ENCODE assay signal across 1 cellular context in the genomic region with DNA sequence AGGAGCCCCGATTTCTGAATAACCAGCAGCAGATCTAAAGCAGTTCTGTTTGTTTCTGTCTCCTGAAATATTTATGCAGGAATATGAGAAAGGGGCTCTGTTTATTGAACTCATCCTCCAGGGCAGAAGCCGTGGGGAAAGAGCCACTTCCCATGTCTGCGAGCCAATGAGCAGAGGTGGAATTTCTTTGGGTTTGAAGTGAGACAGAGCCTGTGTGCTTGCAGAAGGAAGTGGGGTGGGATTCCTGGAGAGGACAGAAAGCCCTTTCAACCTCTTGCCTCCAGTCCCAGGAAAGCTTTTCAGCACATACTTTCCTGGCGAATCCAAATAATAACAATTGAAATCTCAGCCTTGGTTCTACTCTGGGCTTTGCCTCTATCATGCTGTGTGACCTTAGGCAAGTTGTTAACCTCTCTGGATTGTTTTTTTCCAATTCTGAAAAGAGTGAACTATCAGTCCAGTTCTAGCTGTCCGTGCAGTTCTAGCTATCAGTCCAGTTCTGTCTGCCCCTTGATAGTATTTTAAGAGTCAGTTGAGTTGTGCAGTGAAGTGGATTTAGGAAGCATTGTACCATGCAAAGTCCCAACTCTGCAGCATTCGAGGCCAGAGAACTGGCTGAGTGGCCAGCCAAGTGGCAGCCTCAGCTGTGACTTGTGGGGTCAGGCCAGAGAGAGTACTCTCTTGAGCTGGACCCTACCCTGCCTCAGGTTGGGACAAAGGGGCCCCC.
TF ChIP-seq lines count a peak whose summit lies in the region.

No MANE protein-coding gene starts in this region.

TF ChIP-seq in IMR-90, 13 proteins besides CTCF, POLR2A, EP300 and RAD21:
- TF ChIP-seq RFX5 (IDR thresholded peaks at IDR 0.05; ENCODE audit: low read depth, low read length) (no peak), CHD1 (IDR thresholded peaks at IDR 0.05; ENCODE audit: low read depth, low read length) (no peak), MAFK (IDR thresholded peaks at IDR 0.05; ENCODE audit: low read depth, low read length) (no peak), RCOR1 (IDR thresholded peaks at IDR 0.05; ENCODE audit: insufficient replicate concordance, low read length) (no peak), FOS (IDR thresholded peaks at IDR 0.05; ENCODE audit: low read depth, low read length) (no peak), MAZ (IDR thresholded peaks at IDR 0.05; ENCODE audit: borderline replicate concordance, low read depth, low read length) (no peak)
- TF ChIP-seq, protein P1, sequence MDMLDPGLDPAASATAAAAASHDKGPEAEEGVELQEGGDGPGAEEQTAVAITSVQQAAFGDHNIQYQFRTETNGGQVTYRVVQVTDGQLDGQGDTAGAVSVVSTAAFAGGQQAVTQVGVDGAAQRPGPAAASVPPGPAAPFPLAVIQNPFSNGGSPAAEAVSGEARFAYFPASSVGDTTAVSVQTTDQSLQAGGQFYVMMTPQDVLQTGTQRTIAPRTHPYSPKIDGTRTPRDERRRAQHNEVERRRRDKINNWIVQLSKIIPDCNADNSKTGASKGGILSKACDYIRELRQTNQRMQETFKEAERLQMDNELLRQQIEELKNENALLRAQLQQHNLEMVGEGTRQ (IDR thresholded peaks at IDR 0.05; ENCODE audit: low read depth, low read length): no peak
